In the genomic region with DNA sequence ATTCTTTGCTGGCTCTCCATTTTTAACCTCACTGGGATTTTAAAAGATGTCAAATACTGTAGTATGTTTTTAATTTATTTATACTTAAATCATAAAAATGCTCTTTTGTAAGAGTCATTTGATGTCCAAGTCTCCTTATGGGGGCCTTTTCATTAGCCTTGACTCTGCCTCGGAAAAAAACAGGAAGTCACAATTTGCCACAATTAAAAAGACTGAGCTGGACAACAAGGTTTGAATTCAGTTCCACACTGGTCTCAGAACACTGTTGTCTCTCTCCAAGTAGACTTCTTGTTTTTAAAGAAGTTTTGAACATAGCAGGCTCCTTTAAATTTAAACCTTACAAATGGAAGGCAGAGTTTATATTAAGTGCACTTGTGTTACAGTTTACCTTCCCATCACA, we compare ENCODE assay signal across 24 cellular contexts.
"Had no signal": no experiment of that assay in that cellular context is flagged by ENCODE, and none has a peak within 500 bp of the region (broad histone marks: within the 10 kb centered on the region; RNA-seq: fewer than 3 reads in every experiment).

No MANE protein-coding gene starts in this region.

- ATAC-seq: Right ventricle myocardium inferior, SK-N-SH treated with all-trans-retinoic acid at 6 μM for 48 hours had no signal

- H3K4me2 ChIP-seq: PC-9 had no signal

- H3K36me3 ChIP-seq: MG63, Peyer's patch, SJCRH30 had no signal

- DNase-seq: Karpas-422, KG1, MG63, MV-4-11, NCI-H1092, NCI-H1105 treated with DMSO at 0.1 percent for 48 hours, NCI-H1417 treated with DMSO at 0.1 percent for 48 hours, NCI-H146, NCI-H1694 treated with DMSO at 0.1 percent for 48 hours, NCI-H1930, NCI-H2081, NCI-H2107, NCI-H2227 treated with DMSO at 0.1 percent for 48 hours, NCI-H524, NCI-H526 treated with DMSO at 0.1 percent for 48 hours, NCI-H748 treated with DMSO at 0.1 percent for 48 hours, OCI-M1, PC-9, Peyer's patch, SHP77 treated with DMSO at 0.1 percent for 48 hours, SJCRH30, T-helper 1 cell had no signal

- H3K9me3 ChIP-seq: MG63, Peyer's patch, SJCRH30 had no signal

- H3K27ac ChIP-seq: PC-9, Peyer's patch, SJCRH30 had no signal

- H3K4me3 ChIP-seq: MG63, PC-9, Peyer's patch, SJCRH30 had no signal

- H3K27me3 ChIP-seq: MG63, Peyer's patch, SJCRH30 had no signal

- H3K4me1 ChIP-seq: Peyer's patch, SJCRH30 had no signal

- H2AFZ ChIP-seq: PC-9 had no signal
